In genomic region chr18:23586249-23587196, GRCh38 we compare ENCODE assay signal across 1 cellular context.
TF ChIP-seq lines count a peak whose summit lies in the region.

Gene NPC1 (minus strand): TSS chr18:23586506. CDS start chr18:23586343, 163 bp downstream.

TF ChIP-seq in H1, 55 proteins besides CTCF, POLR2A, EP300 and RAD21 (continued from another document):
- TF ChIP-seq CEBPB (IDR thresholded peaks at IDR 0.05; ENCODE audit: low read depth, low read length) (no peak), CHD1 (IDR thresholded peaks at IDR 0.05; ENCODE audit: low read depth, low read length) (no peak), GTF2F1 (IDR thresholded peaks at IDR 0.05; ENCODE audit: borderline replicate concordance, low read depth, low read length) (no peak), YY1 (IDR thresholded peaks at IDR 0.05; ENCODE audit: low read depth, low read length) (no peak), PHF8 (conservative IDR thresholded peaks at IDR 0.05; ENCODE audit: low read depth, low read length) (peak; percentile 94), HDAC6 (IDR thresholded peaks at IDR 0.05; ENCODE audit: low read depth, low read length) (no peak), NRF1 (IDR thresholded peaks at IDR 0.05; ENCODE audit: low read depth, low read length) (peak; percentile 38; the same call in 1 of the 2 replicates), TAF1 (IDR thresholded peaks at IDR 0.05; ENCODE audit: low read depth, low read length) (peak; percentile 73), EGR1 (IDR thresholded peaks at IDR 0.05; ENCODE audit: borderline replicate concordance, low read depth, low read length) (0 out of 2 replicates have a peak, but pooled peaks have one; percentile 7), ATF2 (IDR thresholded peaks at IDR 0.05; ENCODE audit: low read length) (no peak), MAFK (IDR thresholded peaks at IDR 0.05; ENCODE audit: low read depth, low read length) (no peak), TBP (IDR thresholded peaks at IDR 0.05; ENCODE audit: low read depth, low read length) (peak; percentile 32), GABPA (IDR thresholded peaks at IDR 0.05; ENCODE audit: borderline replicate concordance, insufficient read depth, low read length) (no peak), SIRT6 (IDR thresholded peaks at IDR 0.05; ENCODE audit: low read length) (no peak), SIN3A (conservative IDR thresholded peaks at IDR 0.05 in 1 of 2, IDR thresholded peaks at IDR 0.05 in 1 of 2; ENCODE audit: low read depth in 1 of 2, low read length in 2 of 2) (no peak; a peak in 1 of 4 replicates), MAX (IDR thresholded peaks at IDR 0.05) (peak; percentile 82), ASH2L (IDR thresholded peaks at IDR 0.05; ENCODE audit: low read length) (peak; percentile 95), JUN (IDR thresholded peaks at IDR 0.05; ENCODE audit: low read depth, low read length) (no peak), SP1 (IDR thresholded peaks at IDR 0.05; ENCODE audit: low read depth, low read length) (no peak), SIX5 (IDR thresholded peaks at IDR 0.05; ENCODE audit: low read depth, low read length) (no peak), TCF12 (IDR thresholded peaks at IDR 0.05; ENCODE audit: low read depth, low read length) (no peak), CHD7 (IDR thresholded peaks at IDR 0.05; ENCODE audit: insufficient replicate concordance, low read length) (no peak), KDM4A (IDR thresholded peaks at IDR 0.05; ENCODE audit: low read depth, low read length, severe bottlenecking) (peak; percentile 82), RXRA (IDR thresholded peaks at IDR 0.05; ENCODE audit: insufficient read depth, low read depth, low read length) (no peak), SP2 (IDR thresholded peaks at IDR 0.05; ENCODE audit: low read length) (no peak), POU5F1 (IDR thresholded peaks at IDR 0.05; ENCODE audit: low read depth, low read length) (no peak), KDM5A (IDR thresholded peaks at IDR 0.05; ENCODE audit: low read length) (no peak), CBX8 (IDR thresholded peaks at IDR 0.05; ENCODE audit: borderline replicate concordance, low read depth, low read length) (no peak), SAP30 (IDR thresholded peaks at IDR 0.05; ENCODE audit: insufficient read depth, insufficient replicate concordance, low read length) (peak; percentile 62), ATF3 (IDR thresholded peaks at IDR 0.05; ENCODE audit: insufficient read depth, low read depth, low read length) (no peak), RNF2 (IDR thresholded peaks at IDR 0.05; ENCODE audit: borderline replicate concordance, low read depth, low read length, missing control alignments, poor library complexity, severe bottlenecking) (no peak), CTBP2 (IDR thresholded peaks at IDR 0.05; ENCODE audit: borderline replicate concordance, insufficient read depth, insufficient read length, low read length) (no peak), CBX5 (IDR thresholded peaks at IDR 0.05; ENCODE audit: low read depth, low read length) (no peak), FOSL1 (IDR thresholded peaks at IDR 0.05; ENCODE audit: insufficient read depth, low read depth, low read length) (no peak), EZH2 (IDR thresholded peaks at IDR 0.05; ENCODE audit: low read depth, low read length, severe bottlenecking) (no peak), SP4 (IDR thresholded peaks at IDR 0.05; ENCODE audit: low read length) (no peak), RFX5 (IDR thresholded peaks at IDR 0.05; ENCODE audit: borderline replicate concordance, low read depth, low read length) (no peak), E2F6 (IDR thresholded peaks at IDR 0.05) (peak; percentile 86), POLR2AphosphoS5 (IDR thresholded peaks at IDR 0.05; ENCODE audit: low read depth, low read length) (peak; percentile 66; the same call in 1 of the 2 replicates), CREB1 (IDR thresholded peaks at IDR 0.05) (peak; percentile 79), HDAC2 (IDR thresholded peaks at IDR 0.05; ENCODE audit: borderline replicate concordance in 1 of 2, low read depth in 2 of 2, low read length in 2 of 2) (0 out of 4 replicates have a peak, but pooled peaks have one; percentile 14 to 62), BCL11A (IDR thresholded peaks at IDR 0.05; ENCODE audit: low read depth in 2 of 2, low read length in 2 of 2) (no peak), BACH1 (IDR thresholded peaks at IDR 0.05; ENCODE audit: low read length) (peak; percentile 32; the same call in 1 of the 2 replicates), ZNF274 (IDR thresholded peaks at IDR 0.05; ENCODE audit: borderline replicate concordance, extremely low read depth, low read length) (no peak), NANOG (IDR thresholded peaks at IDR 0.05; ENCODE audit: insufficient read depth, low read depth, low read length, poor library complexity, severe bottlenecking) (no peak)
